ENCODE assay signal across 1 cellular context in the genomic region with DNA sequence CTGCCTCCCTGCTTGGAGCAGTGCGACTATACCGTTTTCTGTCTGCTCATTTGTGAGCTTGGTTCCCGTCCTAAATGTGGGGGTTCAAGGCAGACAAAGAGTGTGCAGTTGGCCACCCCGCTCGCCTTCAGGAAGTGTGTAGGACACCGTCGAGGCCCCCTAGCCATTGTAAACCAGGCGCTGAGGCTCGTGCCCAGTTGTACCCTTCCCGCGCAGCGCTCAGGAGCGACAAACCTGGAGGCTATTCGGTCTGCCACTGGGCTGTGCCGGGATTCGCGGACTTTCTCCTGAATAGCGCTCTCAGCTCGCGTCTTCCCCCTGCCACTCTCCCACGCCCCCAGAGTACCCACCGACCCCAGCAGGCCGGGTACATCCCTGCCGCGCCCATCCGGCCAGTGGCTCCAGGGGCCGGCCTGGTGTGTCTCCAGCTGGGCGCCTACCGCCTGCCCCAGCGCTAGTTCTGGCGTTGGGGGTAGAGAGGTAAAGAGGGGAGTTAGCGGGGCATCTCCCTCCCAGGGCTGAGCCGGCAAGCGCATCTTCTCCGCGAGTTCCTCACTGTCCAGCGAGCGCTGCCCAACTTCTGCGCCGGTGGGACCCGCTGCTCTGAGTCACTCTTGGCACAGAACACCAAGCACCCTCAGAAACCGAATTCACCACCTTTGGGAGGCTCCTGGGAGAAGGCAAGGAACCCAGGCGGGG.
TF ChIP-seq lines count a peak whose summit lies in the region.

No MANE protein-coding gene starts in this region.

TF ChIP-seq in K562, 482 proteins besides CTCF, POLR2A, EP300 and RAD21 (continued from another document):
- TF ChIP-seq, protein P1, sequence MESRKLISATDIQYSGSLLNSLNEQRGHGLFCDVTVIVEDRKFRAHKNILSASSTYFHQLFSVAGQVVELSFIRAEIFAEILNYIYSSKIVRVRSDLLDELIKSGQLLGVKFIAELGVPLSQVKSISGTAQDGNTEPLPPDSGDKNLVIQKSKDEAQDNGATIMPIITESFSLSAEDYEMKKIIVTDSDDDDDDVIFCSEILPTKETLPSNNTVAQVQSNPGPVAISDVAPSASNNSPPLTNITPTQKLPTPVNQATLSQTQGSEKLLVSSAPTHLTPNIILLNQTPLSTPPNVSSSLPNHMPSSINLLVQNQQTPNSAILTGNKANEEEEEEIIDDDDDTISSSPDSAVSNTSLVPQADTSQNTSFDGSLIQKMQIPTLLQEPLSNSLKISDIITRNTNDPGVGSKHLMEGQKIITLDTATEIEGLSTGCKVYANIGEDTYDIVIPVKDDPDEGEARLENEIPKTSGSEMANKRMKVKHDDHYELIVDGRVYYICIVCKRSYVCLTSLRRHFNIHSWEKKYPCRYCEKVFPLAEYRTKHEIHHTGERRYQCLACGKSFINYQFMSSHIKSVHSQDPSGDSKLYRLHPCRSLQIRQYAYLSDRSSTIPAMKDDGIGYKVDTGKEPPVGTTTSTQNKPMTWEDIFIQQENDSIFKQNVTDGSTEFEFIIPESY (CRISPR knock-in tag; IDR thresholded peaks at IDR 0.05): peak; percentile 65
- no peak for TF ChIP-seq NRF1 (conservative IDR thresholded peaks at IDR 0.05 in 1 of 2, IDR thresholded peaks at IDR 0.05 in 1 of 2)
- TF ChIP-seq ZNF23 (CRISPR knock-in tag; IDR thresholded peaks at IDR 0.05): no peak
